In the genomic region with DNA sequence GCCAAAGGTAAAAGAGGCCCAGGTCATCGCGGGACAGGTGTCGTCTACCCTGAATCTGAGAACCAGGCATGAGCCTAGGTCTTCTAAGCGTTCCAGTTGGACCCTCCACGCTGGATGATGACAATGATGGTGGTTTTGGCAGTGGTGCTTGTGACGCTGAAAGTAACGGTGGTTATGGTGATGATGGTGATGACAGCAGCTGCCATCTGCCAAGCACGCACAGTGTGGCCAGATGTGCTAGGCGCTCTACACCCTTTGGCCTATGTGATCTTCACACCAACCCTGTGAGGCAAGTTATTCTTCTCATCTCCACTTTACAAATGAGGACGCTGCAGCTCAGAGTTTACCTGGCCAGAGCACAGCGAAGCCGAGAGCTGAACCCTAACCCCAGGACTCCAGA, we compare ENCODE assay signal across 9 cellular contexts.
DNase-seq lines count a peak whose midpoint lies in the region; ATAC-seq and TF ChIP-seq lines count a peak whose summit lies in the region.
"Had no signal": no experiment of that assay in that cellular context is flagged by ENCODE, and none has a peak within 500 bp of the region (broad histone marks: within the 10 kb centered on the region; RNA-seq: fewer than 3 reads in every experiment).

No MANE protein-coding gene starts in this region.

- peak overlapping the region; percentile 93 to 99 (median 97) for H3K27ac Mint-ChIP-seq in CD4-positive, CD25-positive, alpha-beta regulatory T cell

- DNase-seq in CD4-positive, CD25-positive, alpha-beta regulatory T cell: no peak
- peak; percentile 54 for DNase-seq in Jurkat, Clone E6-1 (ENCODE audit: low read depth, low spot score)
- DNase-seq in effector memory CD4-positive, alpha-beta T cell: no peak
- DNase-seq in OCI-M1 (lab: John Stamatoyannopoulos, UW) (no peak), H7 (no peak), left colon (no peak)
- DNase-seq: NCI-H345 had no signal

- H3K4me3 Mint-ChIP-seq in CD4-positive, CD25-positive, alpha-beta regulatory T cell: peak overlapping the region; percentile 59 to 89 (median 80)

- no peak for ATAC-seq in CD4-positive, CD25-positive, alpha-beta regulatory T cell (ENCODE audit: low read depth in 2 of 2)
- ATAC-seq in left colon (no peak), HG03159 (IDR thresholded peaks at IDR 0.05; ENCODE audit: unreplicated experiment) (no peak)

- H3K4me3 ChIP-seq in CD4-positive, CD25-positive, alpha-beta regulatory T cell (ENCODE audit: low read depth, low read length): peak overlapping the region; percentile 62
- H3K4me3 ChIP-seq in Jurkat, Clone E6-1 (ENCODE audit: low read length): 0 out of 2 replicates have a peak overlapping the region, but pooled peaks have one; percentile 15
- no peak overlapping the region for H3K4me3 ChIP-seq in effector memory CD4-positive, alpha-beta T cell (ENCODE audit: insufficient read depth, low read depth, low read length, poor library complexity, severe bottlenecking)
- H3K4me3 ChIP-seq in neutrophil (ENCODE audit: low read depth in 1 of 2, low read length in 1 of 2) (no peak overlapping the region), H7 (ENCODE audit: insufficient read depth, low read depth, low read length) (no peak overlapping the region)

- peaks cover 15 to 98% (median 58%) of the 10 kb centered on the region in 4 donors for H3K4me1 Mint-ChIP-seq in CD4-positive, CD25-positive, alpha-beta regulatory T cell

- peak overlapping the region; percentile 81 for H3K27ac ChIP-seq in CD4-positive, CD25-positive, alpha-beta regulatory T cell (ENCODE audit: insufficient read depth, low read length, poor library complexity, severe bottlenecking)
- H3K27ac ChIP-seq in effector memory CD4-positive, alpha-beta T cell (ENCODE audit: insufficient read depth, low read length, poor library complexity, severe bottlenecking): peak overlapping the region; percentile 72
- H3K27ac ChIP-seq in neutrophil: peak overlapping the region; percentile 99

- no peaks in the 10 kb centered on the region for H3K36me3 ChIP-seq in CD4-positive, CD25-positive, alpha-beta regulatory T cell (ENCODE audit: control insufficient read depth, insufficient read depth, low read length)
- H3K36me3 ChIP-seq in effector memory CD4-positive, alpha-beta T cell (ENCODE audit: control insufficient read depth, insufficient read depth, low read length): no peaks in the 10 kb centered on the region
- H3K36me3 ChIP-seq in neutrophil (no peaks in the 10 kb centered on the region), H7 (replicated peaks; ENCODE audit: control insufficient read depth, insufficient read depth, low read length) (no peaks in the 10 kb centered on the region)

- no peaks in the 10 kb centered on the region for H3K9me3 Mint-ChIP-seq in CD4-positive, CD25-positive, alpha-beta regulatory T cell

- no peaks in the 10 kb centered on the region for H3K27me3 ChIP-seq in CD4-positive, CD25-positive, alpha-beta regulatory T cell (ENCODE audit: control insufficient read depth, insufficient read depth, low read length)
- no peaks in the 10 kb centered on the region for H3K27me3 ChIP-seq in effector memory CD4-positive, alpha-beta T cell (replicated peaks; ENCODE audit: control insufficient read depth, insufficient read depth, low read length, poor library complexity, severe bottlenecking)
- H3K27me3 ChIP-seq in neutrophil (no peaks in the 10 kb centered on the region), H7 (ENCODE audit: control insufficient read depth, insufficient read depth, low read length) (no peaks in the 10 kb centered on the region)

- H3K27me3 Mint-ChIP-seq in CD4-positive, CD25-positive, alpha-beta regulatory T cell: no peaks in the 10 kb centered on the region

- no peak for TF ChIP-seq CTCF in neutrophil (IDR thresholded peaks at IDR 0.05)

- no peaks in the 10 kb centered on the region for H3K9me3 ChIP-seq in CD4-positive, CD25-positive, alpha-beta regulatory T cell (ENCODE audit: control insufficient read depth in 2 of 2, low read length in 2 of 2)
- H3K9me3 ChIP-seq in effector memory CD4-positive, alpha-beta T cell (ENCODE audit: control insufficient read depth, low read length): no peaks in the 10 kb centered on the region
- no peaks in the 10 kb centered on the region for H3K9me3 ChIP-seq in neutrophil

- H3K36me3 Mint-ChIP-seq in CD4-positive, CD25-positive, alpha-beta regulatory T cell: peaks cover 8% of the 10 kb centered on the region

- intact Hi-C loops in left colon (cut with DNase I, micrococcal nuclease): no loop called here

- peaks cover 94% of the 10 kb centered on the region for H3K4me1 ChIP-seq in CD4-positive, CD25-positive, alpha-beta regulatory T cell (ENCODE audit: control insufficient read depth, insufficient read depth, low read length, poor library complexity, severe bottlenecking)
- H3K4me1 ChIP-seq in effector memory CD4-positive, alpha-beta T cell (ENCODE audit: control insufficient read depth, insufficient read depth, low read length, poor library complexity, severe bottlenecking): peaks cover 94% of the 10 kb centered on the region
- peaks cover 83 to 89% of the 10 kb centered on the region in 2 experiments for H3K4me1 ChIP-seq in neutrophil (ENCODE audit: control insufficient read depth in 1 of 2, insufficient read depth in 1 of 2, low read depth in 1 of 2, low read length in 1 of 2)

Comparison
In these comparisons a context has a peak if more than half of its experiments do, and no peak if none do; other contexts are left out.
1. H3K4me3 ChIP-seq: peak in CD4-positive, CD25-positive, alpha-beta regulatory T cell (single experiment) and Jurkat, Clone E6-1 (single experiment); none in effector memory CD4-positive, alpha-beta T cell (single experiment), neutrophil (0 of 2) and H7 (single experiment).
2. Peak in every context shown above with its lines, with median percentiles within 50 percentile points of each other: H3K27ac ChIP-seq.